ENCODE assay signal across 9 cellular contexts in genomic region chr4:183100827-183101226, GRCh38. TPM values are rescaled to one million over a fixed set of nuclear protein-coding genes. Genes with fewer than 3 reads are reported as not detected.
DNase-seq lines count a peak whose midpoint lies in the region; ATAC-seq, FAIRE-seq and TF ChIP-seq lines count a peak whose summit lies in the region.
"Had no signal": no experiment of that assay in that cellular context is flagged by ENCODE, and none has a peak within 500 bp of the region (broad histone marks: within the 10 kb centered on the region; RNA-seq: fewer than 3 reads in every experiment).

No MANE protein-coding gene starts in this region.

- CTCF ChIA-PET in H1 (lab: Charles Lee; ENCODE audit: partially characterized antibody), result interaction anchor here (0.7 to 1.9 kb wide), 5 partner anchors 9 to 161 kb away, joined by 4 to 10 read pairs (median 6); no protein-coding TSS in a partner anchor

- no peak overlapping the region for H2BK12ac ChIP-seq in H1 (ENCODE audit: low read depth, low read length)

- H2BK5ac ChIP-seq in H1 (ENCODE audit: low read depth, low read length), result no peak overlapping the region

- no peak overlapping the region for H4K5ac ChIP-seq in H1 (ENCODE audit: insufficient read length, low read depth, low read length)

- H2AK5ac ChIP-seq in H1 (ENCODE audit: low read depth, low read length), result no peak overlapping the region

- peaks cover 34% of the 10 kb centered on the region for H3K27me3 ChIP-seq in CD4-positive, CD25-positive, alpha-beta regulatory T cell (ENCODE audit: control insufficient read depth, insufficient read depth, low read length)
- H3K27me3 ChIP-seq in KMS-11 (ENCODE audit: insufficient read depth, low read depth) (peaks cover 17% of the 10 kb centered on the region), H1 (replicated peaks in 1 of 4; ENCODE audit: control insufficient read depth in 3 of 4, extremely low read depth in 1 of 4, insufficient read depth in 3 of 4, low read length in 3 of 4) (no peaks in the 10 kb centered on the region; a peak in 1 of 7 replicates)

- H2BK20ac ChIP-seq in H1 (ENCODE audit: low read length), result no peak overlapping the region

- H3K18ac ChIP-seq in H1 (ENCODE audit: extremely low read depth, low read length), result no peak overlapping the region

- TF ChIP-seq CTCF in KMS-11 (conservative IDR thresholded peaks at IDR 0.05; ENCODE audit: low read depth, low read length), result no peak
- no peak for TF ChIP-seq CTCF in H1 (IDR thresholded peaks at IDR 0.05; ENCODE audit: control extremely low read depth in 1 of 3, insufficient read depth in 1 of 3, low read depth in 1 of 3, low read length in 3 of 3)
- TF ChIP-seq CTCF in nephron (IDR thresholded peaks at IDR 0.05; ENCODE audit: unreplicated experiment in 3 of 3), result no peak

- H3K36me3 Mint-ChIP-seq in CD4-positive, CD25-positive, alpha-beta regulatory T cell, result no peaks in the 10 kb centered on the region
- no peaks in the 10 kb centered on the region for H3K36me3 Mint-ChIP-seq in nephron (ENCODE audit: low read depth)

- H3K36me3 ChIP-seq in CD4-positive, CD25-positive, alpha-beta regulatory T cell (ENCODE audit: control insufficient read depth, insufficient read depth, low read length), result no peaks in the 10 kb centered on the region
- H3K36me3 ChIP-seq in KMS-11 (ENCODE audit: insufficient read depth) (no peaks in the 10 kb centered on the region), H1 (ENCODE audit: control insufficient read depth in 2 of 4, insufficient read depth in 4 of 4, low read length in 3 of 4) (no peaks in the 10 kb centered on the region)

- H3K27ac ChIP-seq in CD4-positive, CD25-positive, alpha-beta regulatory T cell (ENCODE audit: insufficient read depth, low read length, poor library complexity, severe bottlenecking), result no peak overlapping the region
- H3K27ac ChIP-seq in KMS-11 (no peak overlapping the region), H1 (ENCODE audit: low read depth, low read length) (no peak overlapping the region)

- no peak overlapping the region for H3K4ac ChIP-seq in H1 (replicated peaks; ENCODE audit: insufficient read length, low read depth, low read length)

- POLR2A ChIA-PET in H1 (lab: Charles Lee; ENCODE audit: partially characterized antibody), result interaction anchor here (0.6 to 5.5 kb wide), 9 partner anchors 13 to 139 kb away, joined by 3 to 103 read pairs (median 18); no protein-coding TSS in a partner anchor

- 29% methylated on average over 6 of the region's 6 CpGs; no CpG with 5 or more reads in 1 of the 2 experiments for WGBS in H1 (ENCODE audit: extremely low coverage in 1 of 2, insufficient coverage in 1 of 2, insufficient read length in 1 of 2, insufficient replicate concordance in 2 of 2, low coverage in 1 of 2, low lambda C conversion rate in 2 of 2, missing lambda C conversion rate in 1 of 2), 2 experiments

- H2BK120ac ChIP-seq in H1 (replicated peaks; ENCODE audit: low read depth, low read length), result no peak overlapping the region

- H3K4me1 ChIP-seq in CD4-positive, CD25-positive, alpha-beta regulatory T cell (ENCODE audit: control insufficient read depth, insufficient read depth, low read length, poor library complexity, severe bottlenecking), result peaks cover 20% of the 10 kb centered on the region
- H3K4me1 ChIP-seq in KMS-11 (ENCODE audit: low read depth, poor library complexity, severe bottlenecking), result peaks cover 11% of the 10 kb centered on the region
- peaks cover 2 to 23% (median 13%) of the 10 kb centered on the region in 4 experiments for H3K4me1 ChIP-seq in H1 (replicated peaks in 1 of 4; ENCODE audit: control insufficient read depth in 3 of 4, insufficient read depth in 4 of 4, low read length in 3 of 4)

- TF ChIP-seq EP300 in H1 (IDR thresholded peaks at IDR 0.05; ENCODE audit: borderline replicate concordance in 1 of 2, low read depth in 2 of 2, low read length in 2 of 2), result no peak

- H3K4me2 ChIP-seq in KMS-11 (peak overlapping the region; percentile 97; the same call in 1 of the 2 replicates), H1 (ENCODE audit: insufficient read depth in 1 of 2, low read depth in 2 of 2, low read length in 2 of 2) (peak overlapping the region; percentile 75 to 93)

- H3K56ac ChIP-seq in H1 (replicated peaks; ENCODE audit: insufficient read length, low read depth, low read length), result no peak overlapping the region

- H4K20me1 ChIP-seq in KMS-11 (ENCODE audit: insufficient read depth), result no peaks in the 10 kb centered on the region
- peaks cover 7 to 12% of the 10 kb centered on the region in 2 experiments for H4K20me1 ChIP-seq in H1 (replicated peaks in 1 of 2; ENCODE audit: control insufficient read depth in 1 of 2, insufficient read depth in 2 of 2, low read length in 2 of 2)

- peaks cover 2% of the 10 kb centered on the region; the same call in 1 of the 2 replicates for H3K79me1 ChIP-seq in H1 (ENCODE audit: low read depth, low read length)

- no peak for ATAC-seq in CD4-positive, CD25-positive, alpha-beta regulatory T cell (ENCODE audit: low read depth in 2 of 2)
- ATAC-seq in GM19395 (IDR thresholded peaks at IDR 0.05; ENCODE audit: unreplicated experiment) (no peak), HG03196 (IDR thresholded peaks at IDR 0.05; ENCODE audit: unreplicated experiment) (no peak)

- FAIRE-seq in H1 (lab: Jason Lieb, UNC), result no peak

- H2BK15ac ChIP-seq in H1 (ENCODE audit: low read length), result no peak overlapping the region

- no peak overlapping the region for H3K4me3 ChIP-seq in CD4-positive, CD25-positive, alpha-beta regulatory T cell (ENCODE audit: low read depth, low read length)
- no peak overlapping the region for H3K4me3 ChIP-seq in KMS-11 (IDR thresholded peaks at IDR 0.05; ENCODE audit: insufficient read depth, low read depth, low read length)
- peak overlapping the region; percentile 71 to 98 (median 80) for H3K4me3 ChIP-seq in H1 (ENCODE audit: extremely low read depth in 1 of 4, insufficient read depth in 2 of 4, low read depth in 3 of 4, low read length in 4 of 4)

- peaks cover 16% of the 10 kb centered on the region for H3K23me2 ChIP-seq in H1 (ENCODE audit: low read depth, low read length)

- no peak for TF ChIP-seq POLR2A in H1 (IDR thresholded peaks at IDR 0.05; ENCODE audit: control extremely low read depth in 1 of 2, low read depth in 2 of 2, low read length in 2 of 2)

- H3K9ac ChIP-seq in KMS-11 (no peak overlapping the region), H1 (replicated peaks in 1 of 4; ENCODE audit: extremely low read depth in 1 of 4, low read depth in 3 of 4, low read length in 3 of 4) (peak overlapping the region in 1 of 4 experiments; percentile 11; a peak in 2 of 7 replicates)

- H2AFZ ChIP-seq in KMS-11 (ENCODE audit: low read depth) (no peak overlapping the region), H1 (ENCODE audit: low read length) (no peak overlapping the region)

- no peak overlapping the region for H4K91ac ChIP-seq in H1 (replicated peaks; ENCODE audit: insufficient read length, low read length)

- DNase-seq in CD4-positive, CD25-positive, alpha-beta regulatory T cell, result no peak
- DNase-seq in H1 (ENCODE audit: low read depth in 1 of 2, low spot score in 2 of 2), result no peak
- DNase-seq in globus pallidus (ENCODE audit: low spot score), result no peak
- no peak for DNase-seq in mucosa of gallbladder (ENCODE audit: low spot score)
- DNase-seq: SIG-M5 had no signal

- H3K9me3 ChIP-seq in CD4-positive, CD25-positive, alpha-beta regulatory T cell (ENCODE audit: control insufficient read depth in 2 of 2, low read length in 2 of 2), result no peaks in the 10 kb centered on the region
- no peaks in the 10 kb centered on the region for H3K9me3 ChIP-seq in H1 (ENCODE audit: insufficient read depth in 2 of 2, low read depth in 1 of 2, low read length in 1 of 2)

- H3K79me2 ChIP-seq in KMS-11 (ENCODE audit: insufficient read depth, low read depth), result no peaks in the 10 kb centered on the region
- H3K79me2 ChIP-seq in H1 (ENCODE audit: control insufficient read depth in 1 of 2, insufficient read depth in 2 of 2, low read length in 2 of 2), result peaks cover 20 to 66% of the 10 kb centered on the region in 2 experiments

- H3K27me3 Mint-ChIP-seq in CD4-positive, CD25-positive, alpha-beta regulatory T cell, result peaks cover 54% of the 10 kb centered on the region
- peaks cover 14% of the 10 kb centered on the region for H3K27me3 Mint-ChIP-seq in nephron (ENCODE audit: low read depth)

- no peak for TF ChIP-seq RAD21 in H1 (IDR thresholded peaks at IDR 0.05 in 1 of 2, conservative IDR thresholded peaks at IDR 0.05 in 1 of 2; ENCODE audit: low read depth in 2 of 2, low read length in 2 of 2)

- H3K4me1 Mint-ChIP-seq in CD4-positive, CD25-positive, alpha-beta regulatory T cell, result peaks cover 0 to 9% (median 6%) of the 10 kb centered on the region in 4 donors
- H3K4me1 Mint-ChIP-seq in nephron, result peaks cover 29% of the 10 kb centered on the region

- H3K27ac Mint-ChIP-seq in CD4-positive, CD25-positive, alpha-beta regulatory T cell, result no peak overlapping the region
- peak overlapping the region; percentile 41 to 88 (median 64) for H3K27ac Mint-ChIP-seq in nephron

- H3K14ac ChIP-seq in H1 (ENCODE audit: insufficient read length), result no peak overlapping the region

- H3K9me3 Mint-ChIP-seq in CD4-positive, CD25-positive, alpha-beta regulatory T cell, result no peaks in the 10 kb centered on the region
- H3K9me3 Mint-ChIP-seq in nephron, result no peaks in the 10 kb centered on the region

- H3K4me3 Mint-ChIP-seq in CD4-positive, CD25-positive, alpha-beta regulatory T cell, result peak overlapping the region in 3 of 4 donors; percentile 31 to 59 (median 38)
- peak overlapping the region; percentile 84 to 93 (median 92) for H3K4me3 Mint-ChIP-seq in nephron

- no peak overlapping the region for H4K8ac ChIP-seq in H1 (ENCODE audit: extremely low read depth, insufficient read depth, low read length)

- no peak overlapping the region for H3K23ac ChIP-seq in H1 (ENCODE audit: insufficient read length)

TF ChIP-seq in H1, 55 proteins besides CTCF, POLR2A, EP300 and RAD21:
- TF ChIP-seq MAFK (IDR thresholded peaks at IDR 0.05; ENCODE audit: low read depth, low read length), result no peak
- TF ChIP-seq SIN3A (conservative IDR thresholded peaks at IDR 0.05 in 1 of 2, IDR thresholded peaks at IDR 0.05 in 1 of 2; ENCODE audit: low read depth in 1 of 2, low read length in 2 of 2), result peak in 1 of 2 experiments; percentile 48; a peak in 1 of 4 replicates

RNA-seq across cellular contexts. Expression of gene WWC2, which starts 1.8 kb away (rescaled TPM):
- total RNA-seq in CD4-positive, CD25-positive, alpha-beta regulatory T cell, result 0.20 TPM
- polyA plus RNA-seq in CD4-positive, CD25-positive, alpha-beta regulatory T cell, result under 1 TPM in 3 of 4 donors, not detected in 1; 0.14 to 0.51 (median 0.33) TPM
- 135 and 138 TPM in 2 replicates for total RNA-seq in H1 (2021; fragmentation: NEBNext Ultra II Directional; extraction: Animal tissue kit (Norgen Biotek cat#: 25700))
- 17.6 and 19.7 TPM in 2 replicates for polyA plus RNA-seq in H1 (2011; rRNA removed)
- 34.7 TPM for polyA plus RNA-seq in H1 (2011; cell fraction: cytosol; rRNA removed)
- polyA plus RNA-seq in H1 (2011; cell fraction: nucleus; rRNA removed), result 91.3 TPM
- polyA plus RNA-seq in H1 (2012, experiment 1 of 2), result 42.6 to 53.5 TPM (median 51.2 TPM) in 4 replicates
- polyA plus RNA-seq in H1 (2012, experiment 2 of 2), result 2.1 TPM
- polyA plus RNA-seq in H1 (2013, experiment 1 of 2), result 61.9 TPM
- 56.0 TPM for polyA plus RNA-seq in H1 (2013, experiment 2 of 2)
- 69.2 and 84.2 TPM in 2 replicates for polyA minus RNA-seq in H1 (2011; rRNA and poly(A)+ RNA removed)
- 47.3 TPM for polyA minus RNA-seq in H1 (2011; cell fraction: cytosol; rRNA and poly(A)+ RNA removed)
- 203 TPM for polyA minus RNA-seq in H1 (2011; cell fraction: nucleus; rRNA and poly(A)+ RNA removed)
- total RNA-seq in mucosa of gallbladder, result 27.1 TPM

Comparison
In these comparisons a context has a peak if more than half of its experiments do, and no peak if none do; other contexts are left out.
1. H3K4me3 ChIP-seq: peak in H1 (4 of 4); none in CD4-positive, CD25-positive, alpha-beta regulatory T cell (single experiment) and KMS-11 (single experiment).
2. H3K27ac Mint-ChIP-seq: peak in nephron (3 of 3); none in CD4-positive, CD25-positive, alpha-beta regulatory T cell (0 of 3).
3. RNA of gene WWC2, which starts 1.8 kb away (total RNA-seq): 135 to 138 TPM in H1 and 27.1 TPM in mucosa of gallbladder (single experiment); 0.20 TPM in CD4-positive, CD25-positive, alpha-beta regulatory T cell (single experiment); every median in the first group is over 10 times any median in the second.